ENCODE assay signal across 7 cellular contexts in the genomic region with DNA sequence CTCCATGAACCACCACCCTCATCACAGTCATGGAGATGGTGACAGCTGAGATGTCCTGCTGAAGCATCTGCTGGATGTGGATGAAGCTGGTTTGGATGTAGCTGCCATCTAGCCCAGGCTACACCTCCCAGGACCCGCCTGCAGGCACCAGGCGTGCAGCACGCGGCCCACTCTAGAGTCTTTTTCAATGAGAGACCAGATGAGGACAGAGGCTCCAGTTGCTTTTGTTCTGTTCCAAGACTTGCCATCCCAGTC.
DNase-seq lines count a peak whose midpoint lies in the region; ATAC-seq and TF ChIP-seq lines count a peak whose summit lies in the region.

No MANE protein-coding gene starts in this region.

- H3K27ac ChIP-seq in SJCRH30 = peak overlapping the region; percentile 57
- H3K27ac ChIP-seq in endodermal cell (ENCODE audit: low read depth, low read length) = no peak overlapping the region

- peaks cover 17% of the 10 kb centered on the region for H3K36me3 ChIP-seq in GM06990 (ENCODE audit: control insufficient read depth, insufficient read depth, low read length)
- H3K36me3 ChIP-seq in SJCRH30 = peaks cover 12% of the 10 kb centered on the region
- H3K36me3 ChIP-seq in skeletal muscle satellite cell (ENCODE audit: insufficient read depth, low read length) = peaks cover 14% of the 10 kb centered on the region
- peaks cover 19% of the 10 kb centered on the region for H3K36me3 ChIP-seq in endodermal cell (ENCODE audit: control insufficient read depth, insufficient read depth, low read length)

- DNase-seq in GM06990 (ENCODE audit: extremely low read depth, insufficient read length) (no peak), SJCRH30 (no peak), fibroblast of mammary gland (ENCODE audit: low read depth) (no peak), RKO (ENCODE audit: low spot score) (no peak), endodermal cell (no peak)

- no peak overlapping the region for H3K27ac Mint-ChIP-seq in endodermal cell

- no peak overlapping the region for H3K4me3 Mint-ChIP-seq in endodermal cell

- H3K9me3 ChIP-seq in SJCRH30 (replicated peaks) (no peaks in the 10 kb centered on the region), skeletal muscle satellite cell (replicated peaks; ENCODE audit: low read length) (no peaks in the 10 kb centered on the region), endodermal cell (ENCODE audit: control insufficient read depth, low read length) (no peaks in the 10 kb centered on the region)

- H3K27me3 ChIP-seq in GM06990 (replicated peaks; ENCODE audit: control insufficient read depth, insufficient read depth, low read length) = no peaks in the 10 kb centered on the region
- H3K27me3 ChIP-seq in SJCRH30 = no peaks in the 10 kb centered on the region
- H3K27me3 ChIP-seq in skeletal muscle satellite cell (ENCODE audit: control insufficient read depth, insufficient read depth, low read length) = no peaks in the 10 kb centered on the region
- no peaks in the 10 kb centered on the region for H3K27me3 ChIP-seq in endodermal cell (ENCODE audit: control insufficient read depth, insufficient read depth, low read length, poor library complexity, severe bottlenecking)

- H3K9me3 Mint-ChIP-seq in endodermal cell = no peaks in the 10 kb centered on the region

- WGBS in endodermal cell (ENCODE audit: insufficient coverage in 1 of 2, insufficient read length in 1 of 2), 2 experiments = 96 to 97% methylated on average over 4 of the region's 4 CpGs

- H3K36me3 Mint-ChIP-seq in endodermal cell (ENCODE audit: low read depth) = peaks cover 6% of the 10 kb centered on the region

- H3K4me3 ChIP-seq in GM06990 (replicated peaks; ENCODE audit: low read depth, low read length) (peak overlapping the region; percentile 6), SJCRH30 (no peak overlapping the region), fibroblast of mammary gland (ENCODE audit: control insufficient read depth, low read depth, low read length) (peak overlapping the region; percentile 17), skeletal muscle satellite cell (ENCODE audit: low read length) (peak overlapping the region; percentile 61), endodermal cell (ENCODE audit: low read length) (no peak overlapping the region)

- no peak for ATAC-seq in HG03139 (IDR thresholded peaks at IDR 0.05; ENCODE audit: unreplicated experiment)

- H3K4me1 Mint-ChIP-seq in endodermal cell = peaks cover 67% of the 10 kb centered on the region

- peak overlapping the region; percentile 86 for H3K4me2 ChIP-seq in skeletal muscle satellite cell (ENCODE audit: low read length)

- H3K4me1 ChIP-seq in SJCRH30 (peaks cover 41% of the 10 kb centered on the region), skeletal muscle satellite cell (ENCODE audit: control insufficient read depth, insufficient read depth, low read length) (peaks cover 97% of the 10 kb centered on the region), endodermal cell (ENCODE audit: control insufficient read depth, insufficient read depth, low read length) (peaks cover 23% of the 10 kb centered on the region)

- TF ChIP-seq CTCF in GM06990 (IDR thresholded peaks at IDR 0.05; ENCODE audit: insufficient read depth, low read length, poor library complexity, severe bottlenecking) (no peak), fibroblast of mammary gland (conservative IDR thresholded peaks at IDR 0.05; ENCODE audit: control insufficient read depth, insufficient read depth, low read depth, low read length) (no peak), endodermal cell (conservative IDR thresholded peaks at IDR 0.05) (no peak)

- no peaks in the 10 kb centered on the region for H3K27me3 Mint-ChIP-seq in endodermal cell (ENCODE audit: insufficient read depth)

- H3K9ac ChIP-seq in skeletal muscle satellite cell (ENCODE audit: low read depth, low read length) (peak overlapping the region; percentile 81), endodermal cell (ENCODE audit: extremely low read depth, low read length, poor library complexity, severe bottlenecking) (no peak overlapping the region)

Comparison
In these comparisons a context has a peak if more than half of its experiments do, and no peak if none do; other contexts are left out.
1. H3K4me3 ChIP-seq: peak in GM06990 (single experiment), fibroblast of mammary gland (single experiment) and skeletal muscle satellite cell (single experiment); none in SJCRH30 (single experiment) and endodermal cell (single experiment).